ENCODE assay signal across 12 cellular contexts in the genomic region with DNA sequence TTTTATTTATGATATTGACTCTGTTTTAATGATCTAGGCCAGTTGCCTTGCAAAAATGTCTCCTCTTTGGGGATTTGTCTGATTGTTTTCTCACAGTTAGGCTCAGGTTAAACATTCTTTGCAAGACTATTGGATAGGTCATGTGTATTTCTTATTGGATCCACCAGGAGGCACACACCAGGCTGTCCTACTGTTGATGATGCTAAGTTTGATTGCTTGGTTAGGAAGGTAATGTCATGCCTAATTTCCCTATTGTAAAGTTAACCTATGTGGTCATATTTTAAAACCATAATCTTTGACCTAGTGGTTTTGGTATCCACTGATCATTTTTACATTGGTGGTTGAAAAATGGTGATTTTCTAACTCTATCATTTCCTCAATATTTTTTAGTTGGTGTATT.
DNase-seq lines count a peak whose midpoint lies in the region; ATAC-seq and TF ChIP-seq lines count a peak whose summit lies in the region.
"Had no signal": no experiment of that assay in that cellular context is flagged by ENCODE, and none has a peak within 500 bp of the region (broad histone marks: within the 10 kb centered on the region; RNA-seq: fewer than 3 reads in every experiment).

No MANE protein-coding gene starts in this region.

- no peak for ATAC-seq in HG03571 (IDR thresholded peaks at IDR 0.05; ENCODE audit: unreplicated experiment)
- no peak for ATAC-seq in stimulated activated effector memory CD8-positive, alpha-beta T cell treated with anti-CD3 and anti-CD28 coated beads, Interleukin-12 subunit alpha, Interleukin-12 subunit beta, amount 100 ng/mL, for 72 hours
- ATAC-seq: left colon had no signal

- CTCF ChIA-PET in MCF 10A (lab: Yijun Ruan, JAX) = no interaction called here

- no peaks in the 10 kb centered on the region for H3K9me3 ChIP-seq in breast epithelium
- H3K9me3 ChIP-seq: BLaER1 treated with 17β-estradiol and CSF1 and Interleukin-3, amounts not matched to agents 10 nM and 100 nM had no signal

- no peaks in the 10 kb centered on the region for H3K9me3 Mint-ChIP-seq in MCF 10A (ENCODE audit: unreplicated experiment)
- H3K9me3 Mint-ChIP-seq in stimulated activated effector memory CD8-positive, alpha-beta T cell treated with anti-CD3 and anti-CD28 coated beads, Interleukin-12 subunit alpha, Interleukin-12 subunit beta, amount 100 ng/mL, for 72 hours = no peaks in the 10 kb centered on the region

- no TSS peak for BruUV-seq in MCF 10A (replicated peaks; lab: Mats Ljungman, UMichigan)

- no peaks in the 10 kb centered on the region for H3K36me3 Mint-ChIP-seq in MCF 10A (ENCODE audit: insufficient read depth, unreplicated experiment)
- H3K36me3 Mint-ChIP-seq in stimulated activated effector memory CD8-positive, alpha-beta T cell treated with anti-CD3 and anti-CD28 coated beads, Interleukin-12 subunit alpha, Interleukin-12 subunit beta, amount 100 ng/mL, for 72 hours = no peaks in the 10 kb centered on the region

- TF ChIP-seq POLR2A in breast epithelium (IDR thresholded peaks at IDR 0.05) = no peak

- no peak overlapping the region for H3K27ac ChIP-seq in breast epithelium
- H3K27ac ChIP-seq: BLaER1 treated with 17β-estradiol and CSF1 and Interleukin-3, amounts not matched to agents 10 nM and 100 nM had no signal

- no peaks in the 10 kb centered on the region for H3K4me1 ChIP-seq in breast epithelium
- H3K4me1 ChIP-seq: BLaER1 treated with 17β-estradiol and CSF1 and Interleukin-3, amounts not matched to agents 10 nM and 100 nM had no signal

- POLR2A ChIA-PET in MCF 10A (lab: Yijun Ruan, JAX) = no interaction called here

- DNase-seq in MCF 10A (ENCODE audit: unreplicated experiment) (peak; percentile 32), breast epithelium (ENCODE audit: low spot score in 2 of 2) (no peak), HuH-7 (ENCODE audit: low spot score) (peak; percentile 23), choroid plexus epithelial cell (ENCODE audit: low read depth) (peak; percentile 10), middle frontal gyrus (ENCODE audit: extremely low spot score, low spot score) (no peak), NCI-H1092 treated with DMSO at 0.1 percent for 48 hours (lab: John Stamatoyannopoulos, UW) (no peak)
- DNase-seq in stimulated activated effector memory CD8-positive, alpha-beta T cell treated with anti-CD3 and anti-CD28 coated beads, Interleukin-12 subunit alpha, Interleukin-12 subunit beta, amount 100 ng/mL, for 72 hours (ENCODE audit: low spot score in 2 of 2) = no peak
- DNase-seq: activated CD4-positive, alpha-beta T cell treated with anti-CD3 and anti-CD28 coated beads for 48 hours; HCEC 1CT; left colon had no signal

- no peaks in the 10 kb centered on the region for H3K4me1 Mint-ChIP-seq in MCF 10A (ENCODE audit: insufficient read depth, unreplicated experiment)
- no peaks in the 10 kb centered on the region for H3K4me1 Mint-ChIP-seq in stimulated activated effector memory CD8-positive, alpha-beta T cell treated with anti-CD3 and anti-CD28 coated beads, Interleukin-12 subunit alpha, Interleukin-12 subunit beta, amount 100 ng/mL, for 72 hours

- H3K27me3 ChIP-seq in breast epithelium = no peaks in the 10 kb centered on the region
- H3K27me3 ChIP-seq: BLaER1 treated with 17β-estradiol and CSF1 and Interleukin-3, amounts not matched to agents 10 nM and 100 nM had no signal

- H3K4me3 Mint-ChIP-seq in MCF 10A (ENCODE audit: unreplicated experiment) = no peak overlapping the region
- H3K4me3 Mint-ChIP-seq in stimulated activated effector memory CD8-positive, alpha-beta T cell treated with anti-CD3 and anti-CD28 coated beads, Interleukin-12 subunit alpha, Interleukin-12 subunit beta, amount 100 ng/mL, for 72 hours = no peak overlapping the region

- H3K4me3 ChIP-seq in breast epithelium = no peak overlapping the region
- H3K4me3 ChIP-seq in choroid plexus epithelial cell (ENCODE audit: low read depth, low read length) = no peak overlapping the region
- H3K4me3 ChIP-seq: BLaER1 treated with 17β-estradiol and CSF1 and Interleukin-3, amounts not matched to agents 10 nM and 100 nM had no signal

- peak; percentile 21 for TF ChIP-seq CTCF in MCF 10A (IDR thresholded peaks at IDR 0.05; ENCODE audit: unreplicated experiment)
- no peak for TF ChIP-seq CTCF in breast epithelium (IDR thresholded peaks at IDR 0.05)
- peak; percentile 20 for TF ChIP-seq CTCF in choroid plexus epithelial cell (conservative IDR thresholded peaks at IDR 0.05; ENCODE audit: low read depth, low read length)

- H3K27me3 Mint-ChIP-seq in MCF 10A (ENCODE audit: insufficient read depth, unreplicated experiment) = no peaks in the 10 kb centered on the region

- H3K36me3 ChIP-seq in breast epithelium = no peaks in the 10 kb centered on the region
- H3K36me3 ChIP-seq: BLaER1 treated with 17β-estradiol and CSF1 and Interleukin-3, amounts not matched to agents 10 nM and 100 nM had no signal

- intact Hi-C loops in MCF 10A (cut with micrococcal nuclease) = loop anchor here (1.0 kb wide), 1 partner anchor 106 kb away; no protein-coding TSS in a partner anchor
- intact Hi-C loops in breast epithelium (cut with DNase I; ENCODE audit: low total_unique reads) = no loop called here

- H3K27ac Mint-ChIP-seq in MCF 10A (ENCODE audit: low read depth, unreplicated experiment) = no peak overlapping the region
- no peak overlapping the region for H3K27ac Mint-ChIP-seq in stimulated activated effector memory CD8-positive, alpha-beta T cell treated with anti-CD3 and anti-CD28 coated beads, Interleukin-12 subunit alpha, Interleukin-12 subunit beta, amount 100 ng/mL, for 72 hours

Comparison
In these comparisons a context has a peak if more than half of its experiments do, and no peak if none do; other contexts are left out.
1. DNase-seq: peak in MCF 10A (single experiment), HuH-7 (single experiment) and choroid plexus epithelial cell (single experiment); none in breast epithelium (0 of 2), middle frontal gyrus (single experiment), stimulated activated effector memory CD8-positive, alpha-beta T cell treated with anti-CD3 and anti-CD28 coated beads, Interleukin-12 subunit alpha, Interleukin-12 subunit beta, amount 100 ng/mL, for 72 hours (0 of 2) and NCI-H1092 treated with DMSO at 0.1 percent for 48 hours (single experiment).
2. CTCF ChIP-seq: peak in MCF 10A (single experiment) and choroid plexus epithelial cell (single experiment); none in breast epithelium (0 of 3).